ENCODE assay signal across 3 cellular contexts in genomic region chr7:66929170-66929569, GRCh38.
TF ChIP-seq lines count a peak whose summit lies in the region.

No MANE protein-coding gene starts in this region.

TF ChIP-seq in A549, 52 proteins besides CTCF, POLR2A, EP300 and RAD21:
- TF ChIP-seq RNF2 (IDR thresholded peaks at IDR 0.05; ENCODE audit: borderline replicate concordance, low read depth) (no peak), REST (IDR thresholded peaks at IDR 0.05) (peak; percentile 68; the same call in 1 of the 2 replicates)

TF ChIP-seq in GM23338, 12 proteins besides CTCF, POLR2A, EP300 and RAD21:
- TF ChIP-seq REST (IDR thresholded peaks at IDR 0.05; ENCODE audit: unreplicated experiment) (peak; percentile 48), ZNF331 (CRISPR knock-in tag; IDR thresholded peaks at IDR 0.05; ENCODE audit: low read depth) (no peak)

TF ChIP-seq in GM12878, 131 proteins besides CTCF, POLR2A, EP300 and RAD21:
- TF ChIP-seq REST (IDR thresholded peaks at IDR 0.05; ENCODE audit: low read depth, low read length) (peak; percentile 13; the same call in 1 of the 2 replicates), FOXK2 (IDR thresholded peaks at IDR 0.05) (no peak), SRF (IDR thresholded peaks at IDR 0.05; ENCODE audit: low read depth in 2 of 2, low read length in 2 of 2) (no peak), ZNF217 (IDR thresholded peaks at IDR 0.05) (no peak), BHLHE40 (IDR thresholded peaks at IDR 0.05; ENCODE audit: borderline replicate concordance in 1 of 2, low read depth in 2 of 2, low read length in 1 of 2) (no peak), USF1 (IDR thresholded peaks at IDR 0.05; ENCODE audit: borderline replicate concordance, extremely low read length, insufficient read depth, low read depth, low read length) (no peak), MEF2B (IDR thresholded peaks at IDR 0.05; ENCODE audit: partially characterized antibody, poor library complexity, severe bottlenecking) (no peak), BCL11A (IDR thresholded peaks at IDR 0.05; ENCODE audit: low read depth, low read length) (no peak)
